8 cellular contexts compared by ENCODE assay signal in the genomic region with DNA sequence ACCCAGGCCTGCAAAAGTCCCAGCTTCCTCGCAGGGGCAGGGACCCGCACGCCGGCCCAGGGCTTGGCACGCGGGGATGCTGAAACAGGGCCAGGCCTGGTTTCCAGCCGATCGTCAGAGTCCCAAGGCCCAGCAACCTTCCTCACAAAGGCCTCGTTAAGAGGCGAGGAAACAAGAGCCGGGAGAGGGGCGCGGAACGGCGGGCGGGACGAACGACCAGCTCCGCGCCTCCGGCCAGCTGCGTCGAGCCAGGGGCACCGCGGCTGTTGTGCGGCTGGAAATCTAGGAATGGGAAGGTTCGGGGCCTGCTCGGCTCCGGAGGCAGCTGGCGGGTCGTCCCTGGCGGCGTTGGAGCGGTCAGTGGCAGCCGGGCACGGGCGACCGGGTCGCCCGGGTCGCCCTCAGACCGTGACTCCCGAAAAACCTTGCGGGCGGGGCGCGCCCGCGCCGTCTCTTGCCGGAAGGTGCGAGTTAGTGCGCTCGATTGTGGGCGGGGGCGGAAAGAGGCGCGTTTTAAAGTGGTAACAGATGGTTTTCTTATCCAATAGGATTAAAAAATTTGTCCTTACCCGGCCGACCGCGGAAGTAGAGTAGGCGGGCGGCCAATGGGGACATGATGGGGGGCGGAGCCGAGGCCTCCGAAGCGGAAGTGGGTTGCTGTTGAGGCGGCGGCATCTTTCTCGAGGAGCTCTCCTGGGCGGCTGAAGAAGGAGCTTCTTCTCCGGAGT. TPM values are rescaled to one million over a fixed set of nuclear protein-coding genes. Genes with fewer than 3 reads are reported as not detected.
DNase-seq lines count a peak whose midpoint lies in the region; ATAC-seq and TF ChIP-seq lines count a peak whose summit lies in the region.

A gene with protein sequence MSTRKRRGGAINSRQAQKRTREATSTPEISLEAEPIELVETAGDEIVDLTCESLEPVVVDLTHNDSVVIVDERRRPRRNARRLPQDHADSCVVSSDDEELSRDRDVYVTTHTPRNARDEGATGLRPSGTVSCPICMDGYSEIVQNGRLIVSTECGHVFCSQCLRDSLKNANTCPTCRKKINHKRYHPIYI (plus strand): TSS at position 643 of the 728 bp plus-strand sequence. CDS start 21,388 bp downstream, outside the sequence.

- H3K36me3 ChIP-seq in KMS-11 (ENCODE audit: insufficient read depth) (no peaks in the 10 kb centered on the region), Peyer's patch (peaks cover 0 to 17% (median 0%) of the 10 kb centered on the region in 3 donors), esophagus muscularis mucosa (peaks cover 0 to 26% (median 17%) of the 10 kb centered on the region in 4 donors)

- H3K9me3 ChIP-seq in Peyer's patch = no peaks in the 10 kb centered on the region
- H3K9me3 ChIP-seq in esophagus muscularis mucosa = no peaks in the 10 kb centered on the region

- peak within 1 kb of the TSS; percentile 85 for H3K9ac ChIP-seq in KMS-11

- H4K20me1 ChIP-seq in KMS-11 (ENCODE audit: insufficient read depth) = peaks cover 9% of the 10 kb centered on the region; the same call in 1 of the 2 replicates

- TF ChIP-seq POLR2A in Peyer's patch (IDR thresholded peaks at IDR 0.05) (peak; percentile 69 to 78), esophagus muscularis mucosa (IDR thresholded peaks at IDR 0.05; ENCODE audit: low read depth) (no peak)

- ATAC-seq in GM21737 (IDR thresholded peaks at IDR 0.05; ENCODE audit: unreplicated experiment) = peak; percentile 69

- no peak within 1 kb of the TSS for H3K4me3 ChIP-seq in KMS-11 (IDR thresholded peaks at IDR 0.05; ENCODE audit: insufficient read depth, low read depth, low read length)
- peak within 1 kb of the TSS; percentile 71 to 86 (median 77) for H3K4me3 ChIP-seq in Peyer's patch
- H3K4me3 ChIP-seq in esophagus muscularis mucosa = peak within 1 kb of the TSS; percentile 77 to 95 (median 88)

- under 1% methylated on average over 42 of the region's 73 CpGs for WGBS in esophagus muscularis mucosa

- DNase-seq in DMS53 treated with DMSO at 0.1 percent for 48 hours (lab: John Stamatoyannopoulos, UW; ENCODE audit: unreplicated experiment) = peak; percentile 99
- peak; percentile 96 to 99 (median 97) for DNase-seq in Peyer's patch
- DNase-seq in activated T-cell treated with anti-CD3 and anti-CD28 coated beads, Interleukin-2, amount 50 U/mL, for 48 hours = peak; percentile 96
- peak; percentile 99 for DNase-seq in esophagus muscularis mucosa (ENCODE audit: extremely low spot score)
- peak; percentile 97 for DNase-seq in myocyte (ENCODE audit: low read depth)
- DNase-seq in stimulated activated CD8-positive, alpha-beta memory T cell treated with anti-CD3 and anti-CD28 coated beads, Interleukin-7, amount 100 ng/mL, for 48 hours (ENCODE audit: extremely low read depth in 1 of 2, low read depth in 1 of 2) = peak; percentile 87 to 96

- H3K27me3 ChIP-seq in KMS-11 (ENCODE audit: insufficient read depth, low read depth) = no peaks in the 10 kb centered on the region
- no peaks in the 10 kb centered on the region for H3K27me3 ChIP-seq in Peyer's patch
- H3K27me3 ChIP-seq in esophagus muscularis mucosa = no peaks in the 10 kb centered on the region

- peaks cover 54% of the 10 kb centered on the region for H3K79me2 ChIP-seq in KMS-11 (ENCODE audit: insufficient read depth, low read depth)

- no peak for TF ChIP-seq EP300 in esophagus muscularis mucosa (IDR thresholded peaks at IDR 0.05)

- H3K4me2 ChIP-seq in KMS-11 = peak within 1 kb of the TSS; percentile 76

- no peak for TF ChIP-seq CTCF in KMS-11 (conservative IDR thresholded peaks at IDR 0.05; ENCODE audit: low read depth, low read length)
- no peak for TF ChIP-seq CTCF in Peyer's patch (IDR thresholded peaks at IDR 0.05)
- no peak for TF ChIP-seq CTCF in esophagus muscularis mucosa (IDR thresholded peaks at IDR 0.05)

- H2AFZ ChIP-seq in KMS-11 (ENCODE audit: low read depth) = peak within 1 kb of the TSS; percentile 61

- peak within 1 kb of the TSS; percentile 86 for H3K27ac ChIP-seq in KMS-11
- H3K27ac ChIP-seq in Peyer's patch = peak within 1 kb of the TSS; percentile 91 to 94 (median 92)
- H3K27ac ChIP-seq in esophagus muscularis mucosa (replicated peaks in 1 of 4) = peak within 1 kb of the TSS; percentile 87 to 97 (median 94)

- intact Hi-C loops in esophagus muscularis mucosa (cut with DNase I) = loop anchor here (5.0 kb wide), 2 partner anchors 51 to 69 kb away; a partner anchor contains a TSS

- H3K4me1 ChIP-seq in KMS-11 (ENCODE audit: low read depth, poor library complexity, severe bottlenecking) (peaks cover 7% of the 10 kb centered on the region), Peyer's patch (peaks cover 0 to 33% (median 7%) of the 10 kb centered on the region in 4 donors), esophagus muscularis mucosa (peaks cover 22 to 56% (median 41%) of the 10 kb centered on the region in 4 donors)

RNA-seq across cellular contexts. Expression of the gene that starts here (rescaled TPM):
- total RNA-seq in Peyer's patch (10 to 100 TPM; 42.2 to 99.0 (median 50.1) TPM), esophagus muscularis mucosa (10 to 100 TPM; 33.2 to 49.0 (median 40.7) TPM), myocyte (42.0 and 56.3 TPM in 2 replicates)
- 47.7 TPM for polyA plus RNA-seq in myocyte (2012)
